Comparison of ENCODE assay signal across 8 cellular contexts in the genomic region with DNA sequence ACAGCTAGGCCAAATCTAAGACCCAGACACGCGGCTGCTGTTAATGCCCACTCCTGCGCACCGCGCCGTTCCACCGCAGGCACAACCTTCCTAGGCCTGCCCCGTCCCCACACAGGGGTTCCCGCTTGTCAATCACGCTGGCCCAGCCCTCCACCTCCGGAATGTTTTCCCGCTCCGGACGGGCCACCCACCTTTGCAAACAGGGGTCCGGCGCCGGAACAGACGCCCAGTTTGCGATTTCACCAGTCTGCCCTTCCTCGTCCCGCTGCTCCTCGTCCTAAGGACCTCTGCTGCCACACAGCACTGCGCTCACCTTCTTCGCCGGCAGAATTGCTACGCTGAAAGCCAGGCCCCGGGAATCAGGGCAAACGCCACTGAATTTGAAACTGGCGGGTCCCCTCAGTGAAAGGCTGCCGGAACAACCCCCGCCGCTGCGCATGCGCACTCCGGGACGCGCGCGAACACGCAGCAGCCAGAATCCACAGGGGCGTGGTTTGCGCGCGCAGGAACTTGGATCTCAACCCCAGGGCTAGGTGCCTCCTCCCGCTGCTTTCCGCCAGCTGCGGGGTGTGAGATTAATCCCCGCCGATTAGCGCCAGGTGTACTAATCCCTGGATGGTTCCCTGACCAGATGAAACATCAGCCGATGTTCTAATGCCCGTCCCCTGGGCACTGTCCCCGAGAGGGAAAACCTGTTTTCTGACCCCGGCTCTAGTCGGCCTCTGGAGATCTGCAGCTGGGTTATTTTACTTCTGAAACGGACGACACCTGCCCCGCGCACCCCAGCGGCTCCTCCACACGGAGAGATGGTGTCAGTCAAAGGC.
A peak's percentile ranks its signal among the peaks of the same experiment; 100 is the strongest.
DNase-seq lines count a peak whose midpoint lies in the region; ATAC-seq and TF ChIP-seq lines count a peak whose summit lies in the region.
"Not testable (repeated sequence)": the region's sequence is repeated elsewhere in the genome, so short reads cannot be mapped to it uniquely, and the experiment has no call there.

No MANE protein-coding gene starts in this region.

- not testable (repeated sequence) for H3K27ac ChIP-seq in cardiac muscle cell, thyroid gland
- H3K27ac ChIP-seq in parathyroid adenoma = peak overlapping the region; percentile 72

- peak; percentile 66 for ATAC-seq in HG02623 (IDR thresholded peaks at IDR 0.05; ENCODE audit: unreplicated experiment)
- ATAC-seq in activated naive CD4-positive, alpha-beta T cell treated with anti-CD3 and anti-CD28 coated beads, Interleukin-2, amount 50 U/mL, for 72 hours = peak; percentile 87 to 88

- peak overlapping the region; percentile 92 to 100 for H3K27ac Mint-ChIP-seq in activated naive CD4-positive, alpha-beta T cell treated with anti-CD3 and anti-CD28 coated beads, Interleukin-2, amount 50 U/mL, for 72 hours

- H3K9ac ChIP-seq in parathyroid adenoma = not testable (repeated sequence)

- whole genome bisulfite sequencing in thyroid gland, 2 donors = 0 to 1% methylated on average over 19 to 31 of the region's 61 CpGs

- H2AFZ ChIP-seq in parathyroid adenoma = peak overlapping the region; percentile 84

- not testable (repeated sequence) for H3K27me3 ChIP-seq in cardiac muscle cell; parathyroid adenoma (ENCODE audit: control insufficient read depth, insufficient read depth, low read length); thyroid gland

- not testable (repeated sequence) for H3K9me3 ChIP-seq in cardiac muscle cell (ENCODE audit: low read depth); parathyroid adenoma (ENCODE audit: control insufficient read depth, low read length); thyroid gland

- H3K9me3 Mint-ChIP-seq in activated naive CD4-positive, alpha-beta T cell treated with anti-CD3 and anti-CD28 coated beads, Interleukin-2, amount 50 U/mL, for 72 hours = not testable (repeated sequence)

- not testable (repeated sequence) for H3K79me2 ChIP-seq in parathyroid adenoma

- H3K4me2 ChIP-seq in parathyroid adenoma (ENCODE audit: low read length) = peak overlapping the region; percentile 88

- peak; percentile 85 for DNase-seq in GM12865 (ENCODE audit: low read depth)
- peak; percentile 89 for DNase-seq in NCI-H1092 treated with DMSO at 0.1 percent for 48 hours (lab: John Stamatoyannopoulos, UW)
- peak; percentile 7 for DNase-seq in SKM-1 (lab: John Stamatoyannopoulos, UW; ENCODE audit: unreplicated experiment)
- DNase-seq in activated naive CD4-positive, alpha-beta T cell treated with anti-CD3 and anti-CD28 coated beads, Interleukin-2, amount 50 U/mL, for 72 hours (ENCODE audit: low spot score in 2 of 2) = peak; percentile 93 to 94
- DNase-seq in cardiac muscle cell (ENCODE audit: low read depth in 1 of 2, low spot score in 1 of 2) = peak; percentile 85 to 87
- DNase-seq in thyroid gland = peak; percentile 91 to 92

- H3K4me1 ChIP-seq in cardiac muscle cell (ENCODE audit: low read depth); parathyroid adenoma; thyroid gland: not testable (repeated sequence)

- intact Hi-C loops in thyroid gland (cut with DNase I) = not testable (repeated sequence)

- peak overlapping the region; percentile 60 for H3K4me3 ChIP-seq in GM12865 (ENCODE audit: low read depth, low read length)
- H3K4me3 ChIP-seq in cardiac muscle cell = peak overlapping the region; percentile 52
- peak overlapping the region; percentile 77 for H3K4me3 ChIP-seq in parathyroid adenoma (ENCODE audit: low read depth, low read length)
- H3K4me3 ChIP-seq in thyroid gland (replicated peaks in 1 of 3) = peak overlapping the region in 2 of 3 donors; percentile 41 to 68

- not testable (repeated sequence) for TF ChIP-seq CTCF in GM12865 (IDR thresholded peaks at IDR 0.05; ENCODE audit: insufficient read depth, low read depth, low read length, missing control alignments); cardiac muscle cell (IDR thresholded peaks at IDR 0.05; ENCODE audit: low read depth, low read length); parathyroid adenoma (IDR thresholded peaks at IDR 0.05); thyroid gland (IDR thresholded peaks at IDR 0.05)

- peaks cover 19 to 29% of the 10 kb centered on the region in 2 donors for H3K36me3 Mint-ChIP-seq in activated naive CD4-positive, alpha-beta T cell treated with anti-CD3 and anti-CD28 coated beads, Interleukin-2, amount 50 U/mL, for 72 hours

- peak in 1 of 2 donors; percentile 27 for TF ChIP-seq POLR2A in thyroid gland (IDR thresholded peaks at IDR 0.05)

- H3K36me3 ChIP-seq in cardiac muscle cell; parathyroid adenoma (ENCODE audit: control insufficient read depth, insufficient read depth, low read length); thyroid gland: not testable (repeated sequence)

Comparison
In these comparisons a context has a peak if more than half of its experiments do, and no peak if none do; other contexts are left out.
1. DNase-seq: peak in every context shown above with its lines; median percentile 94 in activated naive CD4-positive, alpha-beta T cell treated with anti-CD3 and anti-CD28 coated beads, Interleukin-2, amount 50 U/mL, for 72 hours; 92 in thyroid gland; 89 in NCI-H1092 treated with DMSO at 0.1 percent for 48 hours; 86 in cardiac muscle cell; 85 in GM12865; 7 in SKM-1.